Comparison of ENCODE assay signal across 1 cellular context in the genomic region with DNA sequence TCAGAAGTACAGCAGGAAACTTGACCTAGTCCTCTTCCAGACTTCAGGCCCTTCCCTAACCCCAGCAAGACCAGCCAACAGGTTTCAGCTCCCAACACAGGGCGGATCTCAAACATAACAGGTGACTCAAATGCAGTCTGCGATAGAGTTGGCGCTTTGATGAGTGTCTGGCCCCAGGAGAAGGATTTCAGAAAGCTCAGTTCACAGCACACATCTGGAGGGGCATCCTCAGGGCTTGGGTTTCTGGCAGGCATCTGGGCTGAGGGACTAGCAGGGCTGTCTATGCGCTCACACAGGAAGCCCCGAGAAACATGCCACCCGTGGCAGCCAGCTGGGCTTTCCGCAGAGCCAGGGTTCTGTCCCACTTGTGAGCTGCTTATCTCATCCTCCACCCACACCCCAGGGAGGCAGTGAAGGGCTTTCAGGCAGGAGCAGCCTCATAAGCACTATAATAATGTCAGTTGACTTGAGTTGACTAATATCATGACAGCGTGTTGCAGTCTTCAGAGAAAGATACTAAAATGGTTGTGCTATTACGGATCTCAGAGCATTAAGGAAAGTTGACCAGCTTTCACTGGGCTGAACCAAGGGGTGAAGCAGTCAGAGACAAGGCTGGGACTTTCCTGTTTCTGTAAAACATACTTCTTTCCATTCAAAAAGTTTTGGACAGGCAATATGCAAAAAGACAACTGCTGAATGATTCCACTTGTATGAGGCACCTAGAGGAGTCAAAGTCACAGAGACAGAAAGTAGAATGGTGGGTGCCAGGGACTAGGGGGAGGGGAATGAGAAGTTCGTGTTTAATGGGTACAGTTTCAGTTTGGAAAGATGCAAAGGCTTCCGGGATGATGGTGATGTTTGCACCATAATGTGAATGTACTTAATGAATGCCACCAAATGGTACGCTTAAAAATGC.
TF ChIP-seq lines count a peak whose summit lies in the region.

No MANE protein-coding gene starts in this region.

TF ChIP-seq in GM12878, 131 proteins besides CTCF, POLR2A, EP300 and RAD21 (continued from another document):
- TF ChIP-seq TCF3 (IDR thresholded peaks at IDR 0.05; ENCODE audit: borderline replicate concordance, insufficient read depth, low read depth, low read length) (peak; percentile 92), BHLHE40 (IDR thresholded peaks at IDR 0.05; ENCODE audit: borderline replicate concordance in 1 of 2, low read depth in 2 of 2, low read length in 1 of 2) (peak; percentile 52 to 72), KDM1A (IDR thresholded peaks at IDR 0.05; ENCODE audit: borderline replicate concordance) (no peak), BACH1 (IDR thresholded peaks at IDR 0.05; ENCODE audit: borderline replicate concordance) (peak; percentile 87), GATAD2B (conservative IDR thresholded peaks at IDR 0.05; ENCODE audit: low read depth) (peak; percentile 82), ESRRA (IDR thresholded peaks at IDR 0.05; ENCODE audit: low read length) (no peak), SMC3 (IDR thresholded peaks at IDR 0.05; ENCODE audit: borderline replicate concordance, low read length) (peak; percentile 21; the same call in 1 of the 2 replicates), ETV6 (conservative IDR thresholded peaks at IDR 0.05 in 1 of 2, IDR thresholded peaks at IDR 0.05 in 1 of 2; ENCODE audit: borderline replicate concordance in 1 of 2, low read depth in 1 of 2) (peak in 1 of 2 experiments; percentile 81; a peak in 2 of 4 replicates), BMI1 (IDR thresholded peaks at IDR 0.05; ENCODE audit: borderline replicate concordance) (0 out of 2 replicates have a peak, but pooled peaks have one; percentile 47), ZZZ3 (IDR thresholded peaks at IDR 0.05; ENCODE audit: control insufficient read depth, insufficient read length, low read depth) (no peak), NFYA (IDR thresholded peaks at IDR 0.05; ENCODE audit: borderline replicate concordance, low read depth, low read length) (no peak), NFIC (IDR thresholded peaks at IDR 0.05; ENCODE audit: low read depth, low read length) (peak; percentile 94), IKZF1 (conservative IDR thresholded peaks at IDR 0.05) (peak; percentile 93), CHD2 (IDR thresholded peaks at IDR 0.05; ENCODE audit: borderline replicate concordance, low read depth, low read length) (no peak), JUNB (IDR thresholded peaks at IDR 0.05) (peak; percentile 97), SREBF2 (IDR thresholded peaks at IDR 0.05; ENCODE audit: low read length) (no peak), ZNF24 (IDR thresholded peaks at IDR 0.05) (peak; percentile 64), MXI1 (IDR thresholded peaks at IDR 0.05; ENCODE audit: low read depth, low read length) (no peak), IKZF2 (IDR thresholded peaks at IDR 0.05) (peak; percentile 85 to 93), BRCA1 (IDR thresholded peaks at IDR 0.05; ENCODE audit: low read depth, low read length) (no peak), STAT3 (IDR thresholded peaks at IDR 0.05; ENCODE audit: low read depth, low read length) (no peak), NFXL1 (IDR thresholded peaks at IDR 0.05; ENCODE audit: borderline replicate concordance) (no peak), CBFB (IDR thresholded peaks at IDR 0.05; ENCODE audit: low read depth) (no peak), RUNX3 (IDR thresholded peaks at IDR 0.05; ENCODE audit: low read length) (peak; percentile 81), ZBED1 (IDR thresholded peaks at IDR 0.05; ENCODE audit: borderline replicate concordance) (peak; percentile 97), CBX3 (IDR thresholded peaks at IDR 0.05; ENCODE audit: borderline replicate concordance, low read depth) (no peak), CHD4 (IDR thresholded peaks at IDR 0.05) (no peak)
- TF ChIP-seq, protein P1, sequence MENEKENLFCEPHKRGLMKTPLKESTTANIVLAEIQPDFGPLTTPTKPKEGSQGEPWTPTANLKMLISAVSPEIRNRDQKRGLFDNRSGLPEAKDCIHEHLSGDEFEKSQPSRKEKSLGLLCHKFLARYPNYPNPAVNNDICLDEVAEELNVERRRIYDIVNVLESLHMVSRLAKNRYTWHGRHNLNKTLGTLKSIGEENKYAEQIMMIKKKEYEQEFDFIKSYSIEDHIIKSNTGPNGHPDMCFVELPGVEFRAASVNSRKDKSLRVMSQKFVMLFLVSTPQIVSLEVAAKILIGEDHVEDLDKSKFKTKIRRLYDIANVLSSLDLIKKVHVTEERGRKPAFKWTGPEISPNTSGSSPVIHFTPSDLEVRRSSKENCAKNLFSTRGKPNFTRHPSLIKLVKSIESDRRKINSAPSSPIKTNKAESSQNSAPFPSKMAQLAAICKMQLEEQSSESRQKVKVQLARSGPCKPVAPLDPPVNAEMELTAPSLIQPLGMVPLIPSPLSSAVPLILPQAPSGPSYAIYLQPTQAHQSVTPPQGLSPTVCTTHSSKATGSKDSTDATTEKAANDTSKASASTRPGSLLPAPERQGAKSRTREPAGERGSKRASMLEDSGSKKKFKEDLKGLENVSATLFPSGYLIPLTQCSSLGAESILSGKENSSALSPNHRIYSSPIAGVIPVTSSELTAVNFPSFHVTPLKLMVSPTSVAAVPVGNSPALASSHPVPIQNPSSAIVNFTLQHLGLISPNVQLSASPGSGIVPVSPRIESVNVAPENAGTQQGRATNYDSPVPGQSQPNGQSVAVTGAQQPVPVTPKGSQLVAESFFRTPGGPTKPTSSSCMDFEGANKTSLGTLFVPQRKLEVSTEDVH (IDR thresholded peaks at IDR 0.05; ENCODE audit: low read depth, partially characterized antibody), result no peak
- TF ChIP-seq, protein P2, sequence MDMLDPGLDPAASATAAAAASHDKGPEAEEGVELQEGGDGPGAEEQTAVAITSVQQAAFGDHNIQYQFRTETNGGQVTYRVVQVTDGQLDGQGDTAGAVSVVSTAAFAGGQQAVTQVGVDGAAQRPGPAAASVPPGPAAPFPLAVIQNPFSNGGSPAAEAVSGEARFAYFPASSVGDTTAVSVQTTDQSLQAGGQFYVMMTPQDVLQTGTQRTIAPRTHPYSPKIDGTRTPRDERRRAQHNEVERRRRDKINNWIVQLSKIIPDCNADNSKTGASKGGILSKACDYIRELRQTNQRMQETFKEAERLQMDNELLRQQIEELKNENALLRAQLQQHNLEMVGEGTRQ (IDR thresholded peaks at IDR 0.05; ENCODE audit: borderline replicate concordance, low read depth, low read length), result no peak
